Comparison of ENCODE assay signal across 15 cellular contexts in genomic region chr11:63872833-63873201, GRCh38. TPM values are rescaled to one million over a fixed set of nuclear protein-coding genes. Genes with fewer than 3 reads are reported as not detected.
A peak's percentile ranks its signal among the peaks of the same experiment; 100 is the strongest.
DNase-seq lines count a peak whose midpoint lies in the region; ATAC-seq and TF ChIP-seq lines count a peak whose summit lies in the region.
"Had no signal": no experiment of that assay in that cellular context is flagged by ENCODE, and none has a peak within 500 bp of the region (broad histone marks: within the 10 kb centered on the region; RNA-seq: fewer than 3 reads in every experiment).

No MANE protein-coding gene starts in this region.

- DNase-seq in WTC11 (ENCODE audit: low spot score) (no peak), Right ventricle myocardium superior (no peak), transverse colon (peak; percentile 45), dedifferentiated amniotic fluid mesenchymal stem cell (ENCODE audit: extremely low spot score) (no peak), OCI-LY7 (ENCODE audit: low spot score) (no peak), superior temporal gyrus (ENCODE audit: extremely low spot score) (no peak), anterior cingulate cortex (lab: John Stamatoyannopoulos, UW) (no peak)
- DNase-seq in natural killer cell treated with Interleukin-12 subunit alpha and Interleukin-12 subunit beta and Interleukin-15 and Interleukin-18, amount 100 ng/mL, for 72 hours (ENCODE audit: low spot score), result no peak
- DNase-seq: HCEC 1CT; KBM-7; naive B cell; stimulated activated CD4-positive, alpha-beta T cell treated with anti-CD3 and anti-CD28 coated beads, Interleukin-2, amount 100 ng/mL, for 24 hours had no signal

- H3K4me3 ChIP-seq in transverse colon (peak overlapping the region in 1 of 4 donors; percentile 1), OCI-LY7 (ENCODE audit: low read depth, low read length, poor library complexity, severe bottlenecking) (no peak overlapping the region)
- H3K4me3 ChIP-seq: GM12878 had no signal

- no peak overlapping the region for H3K4me3 Mint-ChIP-seq in WTC11
- peak overlapping the region; percentile 65 for H3K4me3 Mint-ChIP-seq in natural killer cell treated with Interleukin-12 subunit alpha and Interleukin-12 subunit beta and Interleukin-15 and Interleukin-18, amount 100 ng/mL, for 72 hours
- H3K4me3 Mint-ChIP-seq: endodermal cell had no signal

- 0 out of 2 replicates have a peak, but pooled peaks cover under 1% of the 10 kb centered on the region for H3K36me3 Mint-ChIP-seq in WTC11
- no peaks in the 10 kb centered on the region for H3K36me3 Mint-ChIP-seq in natural killer cell treated with Interleukin-12 subunit alpha and Interleukin-12 subunit beta and Interleukin-15 and Interleukin-18, amount 100 ng/mL, for 72 hours

- POLR2A ChIA-PET in WTC11 (lab: Charles Lee), result no interaction called here
- POLR2A ChIA-PET in OCI-LY7 (lab: Charles Lee), result interaction anchor here (1.2 kb wide), 1 partner anchor 11 kb away, joined by 5 read pairs; no protein-coding TSS in a partner anchor

- CTCF ChIA-PET in WTC11 (lab: Charles Lee), result interaction anchor here (0.7 to 2.6 kb wide), 8 partner anchors 10 to 128 kb away, joined by 3 to 16 read pairs (median 4); partner anchors contain the start of genes MARK2 and NAA40
- CTCF ChIA-PET in OCI-LY7 (lab: Charles Lee; ENCODE audit: unreplicated experiment), result no interaction called here

- TF ChIP-seq CTCF in WTC11 (IDR thresholded peaks at IDR 0.05) (no peak), transverse colon (IDR thresholded peaks at IDR 0.05) (no peak), OCI-LY7 (conservative IDR thresholded peaks at IDR 0.05; ENCODE audit: low read length) (no peak)

- H3K9me3 Mint-ChIP-seq in WTC11, result no peaks in the 10 kb centered on the region
- no peaks in the 10 kb centered on the region for H3K9me3 Mint-ChIP-seq in natural killer cell treated with Interleukin-12 subunit alpha and Interleukin-12 subunit beta and Interleukin-15 and Interleukin-18, amount 100 ng/mL, for 72 hours
- H3K9me3 Mint-ChIP-seq: endodermal cell, naive B cell had no signal

- H3K4me1 ChIP-seq in transverse colon, result peaks cover 44 to 70% (median 57%) of the 10 kb centered on the region in 4 donors
- no peaks in the 10 kb centered on the region for H3K4me1 ChIP-seq in OCI-LY7 (ENCODE audit: insufficient read depth, low read length, poor library complexity, severe bottlenecking)

- in situ Hi-C loops in transverse colon (cut with MboI; ENCODE audit: low pct_ligation_motif_present in 1 of 4, low pct_unique_long_range_greater_than_20kb in 1 of 4, low sequenced_read_pairs in 3 of 4), result no loop called here

- H3K27me3 ChIP-seq in transverse colon, result no peaks in the 10 kb centered on the region

- no peak overlapping the region for H3K4me2 ChIP-seq in OCI-LY7 (ENCODE audit: low read length)

- H3K9me3 ChIP-seq in transverse colon (no peaks in the 10 kb centered on the region), OCI-LY7 (ENCODE audit: low read length) (no peaks in the 10 kb centered on the region)

- intact Hi-C loops in Right ventricle myocardium superior (cut with DNase I) (loop anchor here (2.0 kb wide), 1 partner anchor 34 kb away; the partner anchor contains the start of gene MARK2), transverse colon (cut with DNase I; ENCODE audit: low total_unique reads) (no loop called here), OCI-LY7 (cut with micrococcal nuclease; ENCODE audit: unreplicated experiment) (no loop called here)

- ATAC-seq in WTC11, result no peak
- ATAC-seq in Right ventricle myocardium superior (ENCODE audit: poor library complexity), result peak; percentile 6
- no peak for ATAC-seq in natural killer cell treated with Interleukin-12 subunit alpha and Interleukin-12 subunit beta and Interleukin-15 and Interleukin-18, amount 100 ng/mL, for 72 hours

- H3K36me3 ChIP-seq in transverse colon, result no peaks in the 10 kb centered on the region
- H3K36me3 ChIP-seq in OCI-LY7 (ENCODE audit: insufficient read depth, low read length), result peaks cover 75% of the 10 kb centered on the region

- no peak for TF ChIP-seq EP300 in transverse colon (IDR thresholded peaks at IDR 0.05; ENCODE audit: low read depth)

- H2AFZ ChIP-seq in OCI-LY7 (ENCODE audit: low read length), result no peak overlapping the region

- peaks cover 51% of the 10 kb centered on the region for H3K4me1 Mint-ChIP-seq in WTC11
- peaks cover 65% of the 10 kb centered on the region in 2 donors for H3K4me1 Mint-ChIP-seq in natural killer cell treated with Interleukin-12 subunit alpha and Interleukin-12 subunit beta and Interleukin-15 and Interleukin-18, amount 100 ng/mL, for 72 hours (ENCODE audit: low read depth in 2 of 2)

- 32% methylated on average over 5 of the region's 5 CpGs; no CpG with 5 or more reads in 1 of the 2 donors for WGBS in transverse colon (ENCODE audit: low coverage in 1 of 2), 2 donors

- H3K9me2 ChIP-seq in OCI-LY7 (ENCODE audit: insufficient read depth, low read length), result no peaks in the 10 kb centered on the region

- TF ChIP-seq POLR2A in transverse colon (IDR thresholded peaks at IDR 0.05), result no peak

- H3K27ac Mint-ChIP-seq in WTC11, result peak overlapping the region; percentile 80; the same call in 1 of the 2 replicates
- H3K27ac Mint-ChIP-seq in natural killer cell treated with Interleukin-12 subunit alpha and Interleukin-12 subunit beta and Interleukin-15 and Interleukin-18, amount 100 ng/mL, for 72 hours, result peak overlapping the region; percentile 65 to 86
- H3K27ac Mint-ChIP-seq: endodermal cell had no signal

- no peaks in the 10 kb centered on the region; the same call in 1 of the 2 replicates for H3K27me3 Mint-ChIP-seq in WTC11 (ENCODE audit: low read depth)
- H3K27me3 Mint-ChIP-seq in natural killer cell treated with Interleukin-12 subunit alpha and Interleukin-12 subunit beta and Interleukin-15 and Interleukin-18, amount 100 ng/mL, for 72 hours, result no peaks in the 10 kb centered on the region
- H3K27me3 Mint-ChIP-seq: naive B cell had no signal

- H3K79me2 ChIP-seq in OCI-LY7 (ENCODE audit: insufficient read depth, low read depth, low read length), result peaks cover 69% of the 10 kb centered on the region

- H3K27ac ChIP-seq in transverse colon (peak overlapping the region; percentile 74 to 85 (median 82)), OCI-LY7 (ENCODE audit: low read depth, low read length, poor library complexity, severe bottlenecking) (no peak overlapping the region)

- no TSS peak for BruUV-seq in OCI-LY7 (replicated peaks; lab: Mats Ljungman, UMichigan)

- H4K20me1 ChIP-seq in OCI-LY7 (ENCODE audit: insufficient read depth, low read length), result peaks cover 4% of the 10 kb centered on the region; the same call in 1 of the 2 replicates

TF ChIP-seq in WTC11, 78 proteins besides CTCF, POLR2A, EP300 and RAD21 (continues in another document):
- TF ChIP-seq MAX (CRISPR knock-in tag; IDR thresholded peaks at IDR 0.05) (no peak), AR (CRISPR knock-in tag; IDR thresholded peaks at IDR 0.05) (no peak), IRF2 (CRISPR knock-in tag; IDR thresholded peaks at IDR 0.05; ENCODE audit: borderline replicate concordance, low read depth) (no peak), MXD4 (CRISPR knock-in tag; IDR thresholded peaks at IDR 0.05; ENCODE audit: borderline replicate concordance) (no peak)

RNA-seq across cellular contexts. Expression of gene MARK2, which starts 33.9 kb away (rescaled TPM):
- total RNA-seq in WTC11 (2021), result 50.8 to 57.4 TPM (median 51.4 TPM) in 3 replicates
- 35.8 TPM for total RNA-seq in Right ventricle myocardium superior
- 10 to 100 TPM; 54.9 to 68.5 TPM for total RNA-seq in natural killer cell treated with Interleukin-12 subunit alpha and Interleukin-12 subunit beta and Interleukin-15 and Interleukin-18, amount 100 ng/mL, for 72 hours
- total RNA-seq in transverse colon, result 100 to 1,000 TPM in 1 of 4 donors, 10 to 100 TPM in 3; 33.0 to 106 (median 77.8) TPM
- 20.8 and 22.7 TPM in 2 replicates for total RNA-seq in OCI-LY7 (2014; rRNA removed; shearing (Covaris generic))
- 40.1 and 45.4 TPM in 2 replicates for total RNA-seq in OCI-LY7 (2022)

RNA-seq across cellular contexts. Expression of gene RCOR2, which starts 44.1 kb away (rescaled TPM):
- total RNA-seq in WTC11 (2021) (77.4 to 98.3 TPM (median 92.0 TPM) in 3 replicates), Right ventricle myocardium superior (9.9 TPM), transverse colon (under 1 TPM in 2 of 4 donors, not detected in 2; 0.64 to 0.82 TPM), OCI-LY7 (2022) (2.4 and 3.2 TPM in 2 replicates)
- total RNA-seq in natural killer cell treated with Interleukin-12 subunit alpha and Interleukin-12 subunit beta and Interleukin-15 and Interleukin-18, amount 100 ng/mL, for 72 hours, result not detected
- 2.1 and 2.4 TPM in 2 replicates for total RNA-seq in OCI-LY7 (2014; rRNA removed; shearing (Covaris generic))
- total RNA-seq: T-helper 1 cell treated with Interleukin-12 subunit alpha and Interleukin-12 subunit beta and Interleukin-4 antibody, amounts not matched to agents 30 ng/mL and 1 ng/mL, for 36 hours had no signal

RNA-seq across cellular contexts. Expression of gene SPINDOC, which starts 59.6 kb away (rescaled TPM):
- total RNA-seq in WTC11 (2021) (93.8 to 108 TPM (median 106 TPM) in 3 replicates), Right ventricle myocardium superior (11.3 TPM), transverse colon (1 to 10 TPM; 1.5 to 9.8 (median 5.2) TPM), OCI-LY7 (2022) (81.6 and 81.8 TPM in 2 replicates)
- 10 to 100 TPM; 34.3 to 65.1 TPM for total RNA-seq in natural killer cell treated with Interleukin-12 subunit alpha and Interleukin-12 subunit beta and Interleukin-15 and Interleukin-18, amount 100 ng/mL, for 72 hours
- 57.9 and 71.1 TPM in 2 replicates for total RNA-seq in OCI-LY7 (2014; rRNA removed; shearing (Covaris generic))
